Comparison of ENCODE assay signal across 18 cellular contexts in genomic region chr19:42362342-42362741, GRCh38. TPM values are rescaled to one million over a fixed set of nuclear protein-coding genes. Genes with fewer than 3 reads are reported as not detected.
DNase-seq lines count a peak whose midpoint lies in the region; ATAC-seq, FAIRE-seq and TF ChIP-seq lines count a peak whose summit lies in the region.
"Had no signal": no experiment of that assay in that cellular context is flagged by ENCODE, and none has a peak within 500 bp of the region (broad histone marks: within the 10 kb centered on the region; RNA-seq: fewer than 3 reads in every experiment).

No MANE protein-coding gene starts in this region.

- TF ChIP-seq POLR2A in H1 (IDR thresholded peaks at IDR 0.05; ENCODE audit: control extremely low read depth in 1 of 2, low read depth in 2 of 2, low read length in 2 of 2): no peak

- H4K91ac ChIP-seq in H1 (replicated peaks; ENCODE audit: insufficient read length, low read length): no peak overlapping the region

- no peaks in the 10 kb centered on the region for H3K27me3 ChIP-seq in BLaER1 treated with 17β-estradiol and CSF1 and Interleukin-3, amounts not matched to agents 10 nM and 100 nM
- H3K27me3 ChIP-seq in H1 (replicated peaks in 1 of 4; ENCODE audit: control insufficient read depth in 3 of 4, extremely low read depth in 1 of 4, insufficient read depth in 3 of 4, low read length in 3 of 4): no peaks in the 10 kb centered on the region

- peaks cover 0 to 10% (median 8%) of the 10 kb centered on the region in 11 experiments; a peak in 15 of 22 replicates for H3K9me3 ChIP-seq in BLaER1 treated with 17β-estradiol and CSF1 and Interleukin-3, amounts not matched to agents 10 nM and 100 nM (replicated peaks in 1 of 11)
- peaks cover 0 to 6% of the 10 kb centered on the region in 2 experiments; a peak in 1 of 4 replicates for H3K9me3 ChIP-seq in H1 (ENCODE audit: insufficient read depth in 2 of 2, low read depth in 1 of 2, low read length in 1 of 2)

- H3K4me2 ChIP-seq in BLaER1 treated with 17β-estradiol and CSF1 and Interleukin-3, amounts not matched to agents 10 nM and 100 nM: peak overlapping the region in 10 of 11 experiments; percentile 64 to 90 (median 80); a peak in 13 of 22 replicates
- no peak overlapping the region for H3K4me2 ChIP-seq in H1 (ENCODE audit: insufficient read depth in 1 of 2, low read depth in 2 of 2, low read length in 2 of 2)

- no peak for FAIRE-seq in H1 (lab: Jason Lieb, UNC)
- FAIRE-seq: GM12891, GM19239, HepG2 had no signal

- peaks cover 41 to 64% (median 54%) of the 10 kb centered on the region in 10 experiments for H3K4me1 ChIP-seq in BLaER1 treated with 17β-estradiol and CSF1 and Interleukin-3, amounts not matched to agents 10 nM and 100 nM
- H3K4me1 ChIP-seq in H1 (replicated peaks in 1 of 4; ENCODE audit: control insufficient read depth in 3 of 4, insufficient read depth in 4 of 4, low read length in 3 of 4): peaks cover 0 to 6% (median 3%) of the 10 kb centered on the region in 4 experiments; a peak in 4 of 7 replicates

- peaks cover 2% of the 10 kb centered on the region; the same call in 1 of the 2 replicates for H3K79me1 ChIP-seq in H1 (ENCODE audit: low read depth, low read length)

- DNase-seq in H1 (ENCODE audit: low read depth in 1 of 2, low spot score in 2 of 2) (no peak), neural crest cell (ENCODE audit: low read depth, low spot score) (no peak), T-helper 1 cell (no peak), NCI-H1417 treated with DMSO at 0.1 percent for 48 hours (lab: John Stamatoyannopoulos, UW) (no peak), mesothelial cell of epicardium (ENCODE audit: low spot score in 2 of 2, unreplicated experiment in 2 of 2) (no peak)
- no peak for DNase-seq in stimulated activated naive B cell treated with anti-CD40 and anti-IgM and Interleukin-4, amounts not matched to agents 10 μg/mL and 1 μg/mL and 100 μg/mL, for 72 hours
- DNase-seq: Calu3; CD8-positive, alpha-beta T cell; DND-41; EL; KG1 had no signal

- H3K18ac ChIP-seq in H1 (ENCODE audit: extremely low read depth, low read length): no peak overlapping the region; the same call in 1 of the 2 replicates

- H3K36me3 ChIP-seq in BLaER1 treated with 17β-estradiol and CSF1 and Interleukin-3, amounts not matched to agents 10 nM and 100 nM: peaks cover 5 to 41% (median 23%) of the 10 kb centered on the region in 11 experiments; a peak in 20 of 22 replicates
- peaks cover 5 to 13% (median 6%) of the 10 kb centered on the region in 4 experiments; a peak in 7 of 8 replicates for H3K36me3 ChIP-seq in H1 (ENCODE audit: control insufficient read depth in 2 of 4, insufficient read depth in 4 of 4, low read length in 3 of 4)

- no peak for ATAC-seq in stimulated activated naive B cell treated with anti-CD40 and anti-IgM and Interleukin-4, amounts not matched to agents 10 μg/mL and 1 μg/mL and 100 μg/mL, for 72 hours (replicated peaks)
- ATAC-seq in HG02759 (IDR thresholded peaks at IDR 0.05; ENCODE audit: unreplicated experiment): no peak
- ATAC-seq: CD8-positive, alpha-beta T cell; HepG2 had no signal

- H3K27me3 Mint-ChIP-seq in neural crest cell (ENCODE audit: low read depth) (no peaks in the 10 kb centered on the region), mesothelial cell of epicardium (ENCODE audit: low read depth) (no peaks in the 10 kb centered on the region)
- H3K27me3 Mint-ChIP-seq in stimulated activated naive B cell treated with anti-CD40 and anti-IgM and Interleukin-4, amounts not matched to agents 10 μg/mL and 1 μg/mL and 100 μg/mL, for 72 hours: no peaks in the 10 kb centered on the region

- H3K4me3 ChIP-seq in BLaER1 treated with 17β-estradiol and CSF1 and Interleukin-3, amounts not matched to agents 10 nM and 100 nM: no peak overlapping the region
- H3K4me3 ChIP-seq in H1 (ENCODE audit: extremely low read depth in 1 of 4, insufficient read depth in 2 of 4, low read depth in 3 of 4, low read length in 4 of 4): no peak overlapping the region

- no peak for TF ChIP-seq EP300 in H1 (IDR thresholded peaks at IDR 0.05; ENCODE audit: borderline replicate concordance in 1 of 2, low read depth in 2 of 2, low read length in 2 of 2)

- H3K36me3 Mint-ChIP-seq in neural crest cell (ENCODE audit: low read depth): peaks cover 23% of the 10 kb centered on the region
- peaks cover 45 to 65% of the 10 kb centered on the region in 2 donors for H3K36me3 Mint-ChIP-seq in stimulated activated naive B cell treated with anti-CD40 and anti-IgM and Interleukin-4, amounts not matched to agents 10 μg/mL and 1 μg/mL and 100 μg/mL, for 72 hours
- H3K36me3 Mint-ChIP-seq in mesothelial cell of epicardium: peaks cover 38% of the 10 kb centered on the region

- H2BK20ac ChIP-seq in H1 (ENCODE audit: low read length): no peak overlapping the region

- H3K4me1 Mint-ChIP-seq in neural crest cell (peaks cover 6% of the 10 kb centered on the region), mesothelial cell of epicardium (peaks cover 2% of the 10 kb centered on the region)
- H3K4me1 Mint-ChIP-seq in stimulated activated naive B cell treated with anti-CD40 and anti-IgM and Interleukin-4, amounts not matched to agents 10 μg/mL and 1 μg/mL and 100 μg/mL, for 72 hours: peaks cover 26 to 42% of the 10 kb centered on the region in 2 donors

- WGBS in H1 (ENCODE audit: extremely low coverage in 1 of 2, insufficient coverage in 1 of 2, insufficient read length in 1 of 2, insufficient replicate concordance in 2 of 2, low coverage in 1 of 2, low lambda C conversion rate in 2 of 2, missing lambda C conversion rate in 1 of 2), 2 experiments: 94% methylated on average over 14 of the region's 14 CpGs; no CpG with 5 or more reads in 1 of the 2 experiments

- H2BK120ac ChIP-seq in H1 (replicated peaks; ENCODE audit: low read depth, low read length): no peak overlapping the region

- H3K4me3 Mint-ChIP-seq in neural crest cell (no peak overlapping the region), mesothelial cell of epicardium (no peak overlapping the region)
- no peak overlapping the region for H3K4me3 Mint-ChIP-seq in stimulated activated naive B cell treated with anti-CD40 and anti-IgM and Interleukin-4, amounts not matched to agents 10 μg/mL and 1 μg/mL and 100 μg/mL, for 72 hours
- H3K4me3 Mint-ChIP-seq: CD8-positive, alpha-beta T cell had no signal

- no peak overlapping the region for H2BK15ac ChIP-seq in H1 (ENCODE audit: low read length)

- H3K79me2 ChIP-seq in H1 (ENCODE audit: control insufficient read depth in 1 of 2, insufficient read depth in 2 of 2, low read length in 2 of 2): no peaks in the 10 kb centered on the region

- peak overlapping the region; percentile 55; the same call in 1 of the 2 replicates for H2BK5ac ChIP-seq in H1 (ENCODE audit: low read depth, low read length)

- no peak overlapping the region for H3K23ac ChIP-seq in H1 (ENCODE audit: insufficient read length)

- H3K56ac ChIP-seq in H1 (replicated peaks; ENCODE audit: insufficient read length, low read depth, low read length): no peak overlapping the region

- no peak overlapping the region for H4K5ac ChIP-seq in H1 (ENCODE audit: insufficient read length, low read depth, low read length)

- CTCF ChIA-PET in H1 (lab: Charles Lee; ENCODE audit: partially characterized antibody): interaction anchor here (1.8 kb wide), 1 partner anchor 9 kb away, joined by 4 read pairs; no protein-coding TSS in a partner anchor

- no peak overlapping the region for H2BK12ac ChIP-seq in H1 (ENCODE audit: low read depth, low read length)

- no peaks in the 10 kb centered on the region for H3K23me2 ChIP-seq in H1 (ENCODE audit: low read depth, low read length)

- 0 out of 2 replicates have a peak overlapping the region, but pooled peaks have one; percentile 5 for H2AK5ac ChIP-seq in H1 (ENCODE audit: low read depth, low read length)

- H3K27ac ChIP-seq in BLaER1 treated with 17β-estradiol and CSF1 and Interleukin-3, amounts not matched to agents 10 nM and 100 nM: peak overlapping the region in 9 of 11 experiments; percentile 60 to 85 (median 78); a peak in 11 of 22 replicates
- H3K27ac ChIP-seq in H1 (ENCODE audit: low read depth, low read length): no peak overlapping the region

- TF ChIP-seq CTCF in H1 (IDR thresholded peaks at IDR 0.05; ENCODE audit: control extremely low read depth in 1 of 3, insufficient read depth in 1 of 3, low read depth in 1 of 3, low read length in 3 of 3) (no peak), neural crest cell (conservative IDR thresholded peaks at IDR 0.05) (no peak), mesothelial cell of epicardium (IDR thresholded peaks at IDR 0.05; ENCODE audit: unreplicated experiment) (no peak)

- no peaks in the 10 kb centered on the region for H3K9me3 Mint-ChIP-seq in neural crest cell
- peaks cover 8 to 15% of the 10 kb centered on the region in 2 donors for H3K9me3 Mint-ChIP-seq in stimulated activated naive B cell treated with anti-CD40 and anti-IgM and Interleukin-4, amounts not matched to agents 10 μg/mL and 1 μg/mL and 100 μg/mL, for 72 hours
- no peaks in the 10 kb centered on the region for H3K9me3 Mint-ChIP-seq in mesothelial cell of epicardium
- H3K9me3 Mint-ChIP-seq: CD8-positive, alpha-beta T cell had no signal

- H3K27ac Mint-ChIP-seq in neural crest cell (ENCODE audit: unreplicated experiment) (peak overlapping the region; percentile 75), mesothelial cell of epicardium (no peak overlapping the region)
- peak overlapping the region; percentile 9 for H3K27ac Mint-ChIP-seq in stimulated activated naive B cell treated with anti-CD40 and anti-IgM and Interleukin-4, amounts not matched to agents 10 μg/mL and 1 μg/mL and 100 μg/mL, for 72 hours
- H3K27ac Mint-ChIP-seq: CD8-positive, alpha-beta T cell had no signal

- no peak for TF ChIP-seq RAD21 in H1 (IDR thresholded peaks at IDR 0.05 in 1 of 2, conservative IDR thresholded peaks at IDR 0.05 in 1 of 2; ENCODE audit: low read depth in 2 of 2, low read length in 2 of 2)

- no peak overlapping the region for H3K14ac ChIP-seq in H1 (ENCODE audit: insufficient read length)

- H2AFZ ChIP-seq in H1 (ENCODE audit: low read length): no peak overlapping the region

- POLR2A ChIA-PET in H1 (lab: Charles Lee; ENCODE audit: partially characterized antibody): no interaction called here

- no peaks in the 10 kb centered on the region for H4K20me1 ChIP-seq in BLaER1 treated with 17β-estradiol and CSF1 and Interleukin-3, amounts not matched to agents 10 nM and 100 nM
- H4K20me1 ChIP-seq in H1 (replicated peaks in 1 of 2; ENCODE audit: control insufficient read depth in 1 of 2, insufficient read depth in 2 of 2, low read length in 2 of 2): peaks cover 0 to 2% of the 10 kb centered on the region in 2 experiments

- H3K9ac ChIP-seq in BLaER1 treated with 17β-estradiol and CSF1 and Interleukin-3, amounts not matched to agents 10 nM and 100 nM: peak overlapping the region in 1 of 11 experiments; percentile 40; a peak in 1 of 22 replicates
- no peak overlapping the region for H3K9ac ChIP-seq in H1 (replicated peaks in 1 of 4; ENCODE audit: extremely low read depth in 1 of 4, low read depth in 3 of 4, low read length in 3 of 4)

- no peak overlapping the region for H3K4ac ChIP-seq in H1 (replicated peaks; ENCODE audit: insufficient read length, low read depth, low read length)

- H4K8ac ChIP-seq in H1 (ENCODE audit: extremely low read depth, insufficient read depth, low read length): no peak overlapping the region

RNA-seq across cellular contexts. Expression of gene CNFN, which starts 27.8 kb away (rescaled TPM):
- 8.9 and 12.6 TPM in 2 replicates for total RNA-seq in H1 (2021; fragmentation: NEBNext Ultra II Directional; extraction: Animal tissue kit (Norgen Biotek cat#: 25700))
- 31.5 and 54.3 TPM in 2 replicates for polyA plus RNA-seq in H1 (2011; rRNA removed)
- 22.7 TPM for polyA plus RNA-seq in H1 (2011; cell fraction: cytosol; rRNA removed)
- 26.0 TPM for polyA plus RNA-seq in H1 (2011; cell fraction: nucleus; rRNA removed)
- polyA plus RNA-seq in H1 (2012, experiment 1 of 2): 9.3 to 41.6 TPM (median 27.4 TPM) in 4 replicates
- 6.6 TPM for polyA plus RNA-seq in H1 (2012, experiment 2 of 2)
- polyA plus RNA-seq in H1 (2013, experiment 1 of 2): 39.2 TPM
- 41.9 TPM for polyA plus RNA-seq in H1 (2013, experiment 2 of 2)
- polyA minus RNA-seq in H1 (2011; rRNA and poly(A)+ RNA removed): 3.0 TPM in 2 replicates
- polyA minus RNA-seq in H1 (2011; cell fraction: cytosol; rRNA and poly(A)+ RNA removed): 7.1 TPM
- polyA minus RNA-seq in H1 (2011; cell fraction: nucleus; rRNA and poly(A)+ RNA removed): 4.8 TPM
- total RNA-seq in neural crest cell: 2.2 and 3.6 TPM in 2 replicates
- total RNA-seq in mesothelial cell of epicardium: 1.5 to 2.1 TPM (median 1.9 TPM) in 3 replicates
- total RNA-seq: CD8-positive, alpha-beta T cell had no signal

RNA-seq across cellular contexts. Expression of gene MEGF8, which starts 36.9 kb away (rescaled TPM):
- 22.3 and 23.7 TPM in 2 replicates for total RNA-seq in H1 (2021; fragmentation: NEBNext Ultra II Directional; extraction: Animal tissue kit (Norgen Biotek cat#: 25700))
- polyA plus RNA-seq in H1 (2011; rRNA removed): 13.0 and 22.9 TPM in 2 replicates
- 14.4 TPM for polyA plus RNA-seq in H1 (2011; cell fraction: cytosol; rRNA removed)
- 36.3 TPM for polyA plus RNA-seq in H1 (2011; cell fraction: nucleus; rRNA removed)
- polyA plus RNA-seq in H1 (2012, experiment 1 of 2): 19.5 to 28.0 TPM (median 24.5 TPM) in 4 replicates
- 17.4 TPM for polyA plus RNA-seq in H1 (2012, experiment 2 of 2)
- polyA plus RNA-seq in H1 (2013, experiment 1 of 2): 25.0 TPM
- polyA plus RNA-seq in H1 (2013, experiment 2 of 2): 20.5 TPM
- 12.0 and 12.8 TPM in 2 replicates for polyA minus RNA-seq in H1 (2011; rRNA and poly(A)+ RNA removed)
- polyA minus RNA-seq in H1 (2011; cell fraction: cytosol; rRNA and poly(A)+ RNA removed): 27.8 TPM
- 24.9 TPM for polyA minus RNA-seq in H1 (2011; cell fraction: nucleus; rRNA and poly(A)+ RNA removed)
- 38.0 and 39.2 TPM in 2 replicates for total RNA-seq in neural crest cell
- total RNA-seq in mesothelial cell of epicardium: 54.7 to 58.9 TPM (median 57.1 TPM) in 3 replicates

RNA-seq across cellular contexts. Expression of gene TMEM145, which starts 49.2 kb away (rescaled TPM):
- 4.7 and 5.0 TPM in 2 replicates for total RNA-seq in H1 (2021; fragmentation: NEBNext Ultra II Directional; extraction: Animal tissue kit (Norgen Biotek cat#: 25700))
- polyA plus RNA-seq in H1 (2011; rRNA removed): 2.3 and 4.5 TPM in 2 replicates
- 2.1 TPM for polyA plus RNA-seq in H1 (2011; cell fraction: cytosol; rRNA removed)
- 19.4 TPM for polyA plus RNA-seq in H1 (2011; cell fraction: nucleus; rRNA removed)
- polyA plus RNA-seq in H1 (2012, experiment 1 of 2): 7.2 to 10.4 TPM (median 8.4 TPM) in 4 replicates
- 6.6 TPM for polyA plus RNA-seq in H1 (2012, experiment 2 of 2)
- 6.3 TPM for polyA plus RNA-seq in H1 (2013, experiment 1 of 2)
- polyA plus RNA-seq in H1 (2013, experiment 2 of 2): 5.4 TPM
- 7.5 and 11.1 TPM in 2 replicates for polyA minus RNA-seq in H1 (2011; rRNA and poly(A)+ RNA removed)
- polyA minus RNA-seq in H1 (2011; cell fraction: cytosol; rRNA and poly(A)+ RNA removed): 3.3 TPM
- 8.0 TPM for polyA minus RNA-seq in H1 (2011; cell fraction: nucleus; rRNA and poly(A)+ RNA removed)
- total RNA-seq in neural crest cell (18.4 and 19.4 TPM in 2 replicates), mesothelial cell of epicardium (0.25 to 0.92 TPM (median 0.42 TPM) in 3 replicates)
- total RNA-seq: A172; CD8-positive, alpha-beta T cell; G401 had no signal

RNA-seq across cellular contexts. Expression of gene PAFAH1B3, which starts 59.9 kb away (rescaled TPM):
- total RNA-seq in H1 (2021; fragmentation: NEBNext Ultra II Directional; extraction: Animal tissue kit (Norgen Biotek cat#: 25700)): 124 and 132 TPM in 2 replicates
- polyA plus RNA-seq in H1 (2011; rRNA removed): 248 and 294 TPM in 2 replicates
- 171 TPM for polyA plus RNA-seq in H1 (2011; cell fraction: cytosol; rRNA removed)
- 201 TPM for polyA plus RNA-seq in H1 (2011; cell fraction: nucleus; rRNA removed)
- polyA plus RNA-seq in H1 (2012, experiment 1 of 2): 95.5 to 156 TPM (median 148 TPM) in 4 replicates
- polyA plus RNA-seq in H1 (2012, experiment 2 of 2): 202 TPM
- 109 TPM for polyA plus RNA-seq in H1 (2013, experiment 1 of 2)
- 108 TPM for polyA plus RNA-seq in H1 (2013, experiment 2 of 2)
- polyA minus RNA-seq in H1 (2011; rRNA and poly(A)+ RNA removed): 61.2 and 78.8 TPM in 2 replicates
- 60.3 TPM for polyA minus RNA-seq in H1 (2011; cell fraction: cytosol; rRNA and poly(A)+ RNA removed)
- 52.6 TPM for polyA minus RNA-seq in H1 (2011; cell fraction: nucleus; rRNA and poly(A)+ RNA removed)
- total RNA-seq in neural crest cell (166 and 173 TPM in 2 replicates), mesothelial cell of epicardium (81.2 to 91.0 TPM (median 88.5 TPM) in 3 replicates)

Comparison
In these comparisons a context has a peak if more than half of its experiments do, and no peak if none do; other contexts are left out.
1. H3K4me2 ChIP-seq: peak in BLaER1 treated with 17β-estradiol and CSF1 and Interleukin-3, amounts not matched to agents 10 nM and 100 nM (10 of 11); none in H1 (0 of 2).